ENCODE assay signal across 1 cellular context in genomic region chr1:169115891-169116585, GRCh38.
TF ChIP-seq lines count a peak whose summit lies in the region.

No MANE protein-coding gene starts in this region.

TF ChIP-seq in HepG2, 621 proteins besides CTCF, POLR2A, EP300 and RAD21 (continued from another document and continues in another):
- TF ChIP-seq ZNF800 (CRISPR knock-in tag; IDR thresholded peaks at IDR 0.05) (peak; percentile 64; the same call in 1 of the 2 replicates), ZNF709 (CRISPR knock-in tag; IDR thresholded peaks at IDR 0.05) (peak; percentile 48; the same call in 1 of the 2 replicates), SIX1 (CRISPR knock-in tag; IDR thresholded peaks at IDR 0.05; ENCODE audit: borderline replicate concordance) (peak; percentile 36; the same call in 1 of the 2 replicates), PBX2 (CRISPR knock-in tag; IDR thresholded peaks at IDR 0.05) (peak; percentile 45), NCOA5 (CRISPR knock-in tag; IDR thresholded peaks at IDR 0.05) (peak; percentile 39; the same call in 1 of the 2 replicates), CHD2 (IDR thresholded peaks at IDR 0.05; ENCODE audit: low read depth, low read length) (peak; percentile 57; the same call in 1 of the 2 replicates), KAT2B (IDR thresholded peaks at IDR 0.05; ENCODE audit: borderline replicate concordance, low read depth, low read length) (no peak), ZNF33A (CRISPR knock-in tag; IDR thresholded peaks at IDR 0.05; ENCODE audit: borderline replicate concordance) (no peak), PAF1 (CRISPR knock-in tag; IDR thresholded peaks at IDR 0.05) (no peak), ZNF83 (CRISPR knock-in tag; IDR thresholded peaks at IDR 0.05; ENCODE audit: borderline replicate concordance) (no peak), TFAP4 (IDR thresholded peaks at IDR 0.05; ENCODE audit: borderline replicate concordance, low read depth) (peak; percentile 92), MAZ (IDR thresholded peaks at IDR 0.05; ENCODE audit: borderline replicate concordance, low read depth, low read length) (no peak), MAZ (CRISPR knock-in tag; IDR thresholded peaks at IDR 0.05; ENCODE audit: low read depth) (0 out of 2 replicates have a peak, but pooled peaks have one; percentile 28), FOXK1 (CRISPR knock-in tag; IDR thresholded peaks at IDR 0.05; ENCODE audit: borderline replicate concordance, low read depth) (peak; percentile 77; the same call in 1 of the 2 replicates), ZNF792 (CRISPR knock-in tag; IDR thresholded peaks at IDR 0.05) (peak; percentile 67; the same call in 1 of the 2 replicates), EHMT2 (IDR thresholded peaks at IDR 0.05; ENCODE audit: borderline replicate concordance, low read depth, low read length) (no peak), NFATC3 (CRISPR knock-in tag; IDR thresholded peaks at IDR 0.05) (no peak), LRRFIP1 (CRISPR knock-in tag; conservative IDR thresholded peaks at IDR 0.05) (no peak), ZNF501 (CRISPR knock-in tag; IDR thresholded peaks at IDR 0.05) (0 out of 2 replicates have a peak, but pooled peaks have one; percentile 37), ZNF7 (CRISPR knock-in tag; IDR thresholded peaks at IDR 0.05) (no peak), GATAD1 (CRISPR knock-in tag; IDR thresholded peaks at IDR 0.05) (peak; percentile 43; the same call in 1 of the 2 replicates), REL (CRISPR knock-in tag; conservative IDR thresholded peaks at IDR 0.05) (0 out of 2 replicates have a peak, but pooled peaks have one; percentile 49), MXD4 (CRISPR knock-in tag; IDR thresholded peaks at IDR 0.05) (0 out of 2 replicates have a peak, but pooled peaks have one; percentile 39), SIX4 (CRISPR knock-in tag; IDR thresholded peaks at IDR 0.05) (peak; percentile 68), HIVEP1 (CRISPR knock-in tag; IDR thresholded peaks at IDR 0.05) (peak; percentile 80), U2AF2 (IDR thresholded peaks at IDR 0.05; ENCODE audit: low read depth, low read length) (no peak), TBX2 (CRISPR knock-in tag; IDR thresholded peaks at IDR 0.05; ENCODE audit: borderline replicate concordance) (peak; percentile 90), BRD4 (CRISPR knock-in tag; IDR thresholded peaks at IDR 0.05) (no peak), KLF16 (CRISPR knock-in tag; IDR thresholded peaks at IDR 0.05) (0 out of 4 replicates have a peak, but pooled peaks of 1 of the 2 experiments have one; percentile 18), SRY (CRISPR knock-in tag; IDR thresholded peaks at IDR 0.05) (0 out of 2 replicates have a peak, but pooled peaks have one; percentile 14), ZNF276 (CRISPR knock-in tag; IDR thresholded peaks at IDR 0.05; ENCODE audit: low read depth) (no peak), RFX3 (CRISPR knock-in tag; IDR thresholded peaks at IDR 0.05) (peak; percentile 63), ZNF747 (CRISPR knock-in tag; IDR thresholded peaks at IDR 0.05; ENCODE audit: borderline replicate concordance) (peak; percentile 75; the same call in 1 of the 2 replicates), NCOA1 (CRISPR knock-in tag; IDR thresholded peaks at IDR 0.05) (peak; percentile 88), ZNF263 (CRISPR knock-in tag; IDR thresholded peaks at IDR 0.05) (peak; percentile 40; the same call in 1 of the 2 replicates), SAFB2 (CRISPR knock-in tag; IDR thresholded peaks at IDR 0.05; ENCODE audit: borderline replicate concordance, low read depth) (peak; percentile 57; the same call in 1 of the 2 replicates)
- TF ChIP-seq, protein P1, sequence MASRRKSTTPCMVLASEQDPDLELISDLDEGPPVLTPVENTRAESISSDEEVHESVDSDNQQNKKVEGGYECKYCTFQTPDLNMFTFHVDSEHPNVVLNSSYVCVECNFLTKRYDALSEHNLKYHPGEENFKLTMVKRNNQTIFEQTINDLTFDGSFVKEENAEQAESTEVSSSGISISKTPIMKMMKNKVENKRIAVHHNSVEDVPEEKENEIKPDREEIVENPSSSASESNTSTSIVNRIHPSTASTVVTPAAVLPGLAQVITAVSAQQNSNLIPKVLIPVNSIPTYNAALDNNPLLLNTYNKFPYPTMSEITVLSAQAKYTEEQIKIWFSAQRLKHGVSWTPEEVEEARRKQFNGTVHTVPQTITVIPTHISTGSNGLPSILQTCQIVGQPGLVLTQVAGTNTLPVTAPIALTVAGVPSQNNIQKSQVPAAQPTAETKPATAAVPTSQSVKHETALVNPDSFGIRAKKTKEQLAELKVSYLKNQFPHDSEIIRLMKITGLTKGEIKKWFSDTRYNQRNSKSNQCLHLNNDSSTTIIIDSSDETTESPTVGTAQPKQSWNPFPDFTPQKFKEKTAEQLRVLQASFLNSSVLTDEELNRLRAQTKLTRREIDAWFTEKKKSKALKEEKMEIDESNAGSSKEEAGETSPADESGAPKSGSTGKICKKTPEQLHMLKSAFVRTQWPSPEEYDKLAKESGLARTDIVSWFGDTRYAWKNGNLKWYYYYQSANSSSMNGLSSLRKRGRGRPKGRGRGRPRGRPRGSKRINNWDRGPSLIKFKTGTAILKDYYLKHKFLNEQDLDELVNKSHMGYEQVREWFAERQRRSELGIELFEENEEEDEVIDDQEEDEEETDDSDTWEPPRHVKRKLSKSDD (CRISPR knock-in tag; IDR thresholded peaks at IDR 0.05; ENCODE audit: low read depth): peak; percentile 72; the same call in 1 of the 2 replicates
- TF ChIP-seq, protein P2, sequence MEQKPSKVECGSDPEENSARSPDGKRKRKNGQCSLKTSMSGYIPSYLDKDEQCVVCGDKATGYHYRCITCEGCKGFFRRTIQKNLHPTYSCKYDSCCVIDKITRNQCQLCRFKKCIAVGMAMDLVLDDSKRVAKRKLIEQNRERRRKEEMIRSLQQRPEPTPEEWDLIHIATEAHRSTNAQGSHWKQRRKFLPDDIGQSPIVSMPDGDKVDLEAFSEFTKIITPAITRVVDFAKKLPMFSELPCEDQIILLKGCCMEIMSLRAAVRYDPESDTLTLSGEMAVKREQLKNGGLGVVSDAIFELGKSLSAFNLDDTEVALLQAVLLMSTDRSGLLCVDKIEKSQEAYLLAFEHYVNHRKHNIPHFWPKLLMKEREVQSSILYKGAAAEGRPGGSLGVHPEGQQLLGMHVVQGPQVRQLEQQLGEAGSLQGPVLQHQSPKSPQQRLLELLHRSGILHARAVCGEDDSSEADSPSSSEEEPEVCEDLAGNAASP (CRISPR knock-in tag; IDR thresholded peaks at IDR 0.05; ENCODE audit: borderline replicate concordance): peak; percentile 92; the same call in 1 of the 2 replicates
- TF ChIP-seq, protein P3, sequence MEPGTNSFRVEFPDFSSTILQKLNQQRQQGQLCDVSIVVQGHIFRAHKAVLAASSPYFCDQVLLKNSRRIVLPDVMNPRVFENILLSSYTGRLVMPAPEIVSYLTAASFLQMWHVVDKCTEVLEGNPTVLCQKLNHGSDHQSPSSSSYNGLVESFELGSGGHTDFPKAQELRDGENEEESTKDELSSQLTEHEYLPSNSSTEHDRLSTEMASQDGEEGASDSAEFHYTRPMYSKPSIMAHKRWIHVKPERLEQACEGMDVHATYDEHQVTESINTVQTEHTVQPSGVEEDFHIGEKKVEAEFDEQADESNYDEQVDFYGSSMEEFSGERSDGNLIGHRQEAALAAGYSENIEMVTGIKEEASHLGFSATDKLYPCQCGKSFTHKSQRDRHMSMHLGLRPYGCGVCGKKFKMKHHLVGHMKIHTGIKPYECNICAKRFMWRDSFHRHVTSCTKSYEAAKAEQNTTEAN (CRISPR knock-in tag; conservative IDR thresholded peaks at IDR 0.05): peak; percentile 86
- TF ChIP-seq, protein P4, sequence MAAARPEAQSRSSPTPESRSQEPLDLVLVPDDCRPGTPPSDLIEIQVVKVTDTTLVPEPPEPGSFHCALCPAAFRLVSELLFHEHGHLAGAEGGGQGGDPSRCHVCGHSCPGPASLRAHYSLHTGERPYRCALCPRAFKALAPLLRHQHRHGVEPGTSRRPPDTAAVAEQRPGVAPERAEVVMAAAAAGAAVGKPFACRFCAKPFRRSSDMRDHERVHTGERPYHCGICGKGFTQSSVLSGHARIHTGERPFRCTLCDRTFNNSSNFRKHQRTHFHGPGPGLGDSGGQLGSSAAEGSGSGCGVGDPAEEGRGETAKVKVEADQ (CRISPR knock-in tag; IDR thresholded peaks at IDR 0.05; ENCODE audit: borderline replicate concordance): 0 out of 2 replicates have a peak, but pooled peaks have one; percentile 20
- TF ChIP-seq, protein P5, sequence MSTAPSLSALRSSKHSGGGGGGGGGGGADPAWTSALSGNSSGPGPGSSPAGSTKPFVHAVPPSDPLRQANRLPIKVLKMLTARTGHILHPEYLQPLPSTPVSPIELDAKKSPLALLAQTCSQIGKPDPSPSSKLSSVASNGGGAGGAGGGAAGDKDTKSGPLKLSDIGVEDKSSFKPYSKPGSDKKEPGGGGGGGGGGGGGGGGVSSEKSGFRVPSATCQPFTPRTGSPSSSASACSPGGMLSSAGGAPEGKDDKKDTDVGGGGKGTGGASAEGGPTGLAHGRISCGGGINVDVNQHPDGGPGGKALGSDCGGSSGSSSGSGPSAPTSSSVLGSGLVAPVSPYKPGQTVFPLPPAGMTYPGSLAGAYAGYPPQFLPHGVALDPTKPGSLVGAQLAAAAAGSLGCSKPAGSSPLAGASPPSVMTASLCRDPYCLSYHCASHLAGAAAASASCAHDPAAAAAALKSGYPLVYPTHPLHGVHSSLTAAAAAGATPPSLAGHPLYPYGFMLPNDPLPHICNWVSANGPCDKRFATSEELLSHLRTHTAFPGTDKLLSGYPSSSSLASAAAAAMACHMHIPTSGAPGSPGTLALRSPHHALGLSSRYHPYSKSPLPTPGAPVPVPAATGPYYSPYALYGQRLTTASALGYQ (CRISPR knock-in tag; IDR thresholded peaks at IDR 0.05): peak; percentile 85
